Comparison of ENCODE assay signal across 8 cellular contexts in the genomic region with DNA sequence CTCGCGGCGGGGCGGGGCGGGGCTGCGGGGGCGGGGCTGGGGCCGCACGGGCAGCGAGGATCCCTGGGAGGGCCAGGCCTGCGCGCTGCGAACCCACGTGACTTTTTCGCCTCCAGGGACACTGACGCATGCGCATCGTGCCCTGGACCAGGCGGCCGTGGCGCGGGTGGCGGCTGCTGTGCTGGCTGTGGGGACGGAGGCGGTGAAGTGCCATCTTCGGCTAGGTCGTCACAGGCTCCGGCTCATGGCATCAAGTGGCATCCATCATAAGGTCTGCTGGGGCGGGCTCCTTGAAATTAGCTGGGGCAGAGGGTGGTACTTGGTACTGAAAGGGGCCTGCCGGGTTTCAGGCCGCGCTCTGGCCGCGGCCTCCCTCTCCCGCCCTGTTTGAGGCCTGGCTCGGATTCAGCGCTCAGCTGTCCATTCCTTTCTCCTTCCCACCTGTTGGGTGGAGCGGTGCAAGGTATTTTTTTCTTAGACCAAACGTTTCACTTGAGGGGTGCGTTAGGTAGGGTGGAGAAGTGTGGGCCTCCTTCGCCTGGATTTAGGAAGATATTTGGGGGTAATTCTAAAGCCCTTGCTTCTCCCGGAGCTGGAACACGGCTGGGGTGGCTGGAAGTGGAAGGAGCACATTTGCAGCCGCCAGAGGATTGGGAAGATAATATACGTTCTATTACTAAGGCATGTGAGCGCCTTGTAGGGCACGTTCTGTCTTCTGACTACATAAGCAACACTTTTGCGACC. TPM values are rescaled to one million over a fixed set of nuclear protein-coding genes. Genes with fewer than 3 reads are reported as not detected.
DNase-seq lines count a peak whose midpoint lies in the region; ATAC-seq and TF ChIP-seq lines count a peak whose summit lies in the region.

A gene with protein sequence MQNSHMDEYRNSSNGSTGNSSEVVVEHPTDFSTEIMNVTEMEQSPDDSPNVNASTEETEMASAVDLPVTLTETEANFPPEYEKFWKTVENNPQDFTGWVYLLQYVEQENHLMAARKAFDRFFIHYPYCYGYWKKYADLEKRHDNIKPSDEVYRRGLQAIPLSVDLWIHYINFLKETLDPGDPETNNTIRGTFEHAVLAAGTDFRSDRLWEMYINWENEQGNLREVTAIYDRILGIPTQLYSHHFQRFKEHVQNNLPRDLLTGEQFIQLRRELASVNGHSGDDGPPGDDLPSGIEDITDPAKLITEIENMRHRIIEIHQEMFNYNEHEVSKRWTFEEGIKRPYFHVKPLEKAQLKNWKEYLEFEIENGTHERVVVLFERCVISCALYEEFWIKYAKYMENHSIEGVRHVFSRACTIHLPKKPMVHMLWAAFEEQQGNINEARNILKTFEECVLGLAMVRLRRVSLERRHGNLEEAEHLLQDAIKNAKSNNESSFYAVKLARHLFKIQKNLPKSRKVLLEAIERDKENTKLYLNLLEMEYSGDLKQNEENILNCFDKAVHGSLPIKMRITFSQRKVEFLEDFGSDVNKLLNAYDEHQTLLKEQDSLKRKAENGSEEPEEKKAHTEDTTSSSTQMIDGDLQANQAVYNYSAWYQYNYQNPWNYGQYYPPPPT (plus strand): TSS at position 138 of the 744 bp plus-strand sequence. CDS start 11,124 bp downstream, outside the sequence.

- 0% methylated on average over 31 to 33 of the region's 48 CpGs for WGBS in lower leg skin, 2 donors

- peaks cover 35 to 59% (median 48%) of the 10 kb centered on the region in 4 donors for H3K4me1 Mint-ChIP-seq in CD4-positive, alpha-beta memory T cell
- peaks cover 47% of the 10 kb centered on the region for H3K4me1 Mint-ChIP-seq in activated CD8-positive, alpha-beta T cell treated with anti-CD3 and anti-CD28 coated beads for 36 hours (ENCODE audit: low read depth)

- peak in 1 of 2 donors; percentile 77 for TF ChIP-seq POLR2A in lower leg skin (IDR thresholded peaks at IDR 0.05)

- CTCF ChIA-PET in CD4-positive, alpha-beta memory T cell (lab: Charles Lee; ENCODE audit: partially characterized antibody), result no interaction called here
- CTCF ChIA-PET in activated CD8-positive, alpha-beta T cell treated with anti-CD3 and anti-CD28 coated beads for 36 hours (lab: Charles Lee), result interaction anchor here (0.9 to 1.1 kb wide), 2 partner anchors 122 to 170 kb away, joined by 3 to 4 read pairs; a partner anchor contains a TSS

- peaks cover 0 to 9% of the 10 kb centered on the region in 2 donors for H3K36me3 Mint-ChIP-seq in CD4-positive, alpha-beta memory T cell
- H3K36me3 Mint-ChIP-seq in activated CD8-positive, alpha-beta T cell treated with anti-CD3 and anti-CD28 coated beads for 36 hours (ENCODE audit: low read depth), result peaks cover 14% of the 10 kb centered on the region

- H3K4me1 ChIP-seq in CD4-positive, alpha-beta memory T cell (ENCODE audit: insufficient read depth, low read length), result peaks cover 55% of the 10 kb centered on the region
- H3K4me1 ChIP-seq in duodenal mucosa (ENCODE audit: control insufficient read depth in 1 of 2, insufficient read depth in 2 of 2, low read length in 2 of 2), result peaks cover 32 to 41% of the 10 kb centered on the region in 2 donors

- peak within 1 kb of the TSS; percentile 92 to 97 (median 95) for H3K27ac Mint-ChIP-seq in CD4-positive, alpha-beta memory T cell
- H3K27ac Mint-ChIP-seq in activated CD8-positive, alpha-beta T cell treated with anti-CD3 and anti-CD28 coated beads for 36 hours, result peak within 1 kb of the TSS; percentile 94

- peak within 1 kb of the TSS; percentile 69 to 98 for H3K4me3 ChIP-seq in CD4-positive, alpha-beta memory T cell (ENCODE audit: low read length in 2 of 2)
- H3K4me3 ChIP-seq in duodenal mucosa (ENCODE audit: low read depth in 1 of 2, low read length in 2 of 2), result peak within 1 kb of the TSS; percentile 77 to 94
- H3K4me3 ChIP-seq in lower leg skin (ENCODE audit: low read depth, poor library complexity, severe bottlenecking), result peak within 1 kb of the TSS; percentile 62

- H3K27ac ChIP-seq in CD4-positive, alpha-beta memory T cell (ENCODE audit: low read depth, low read length), result peak within 1 kb of the TSS; percentile 86
- H3K27ac ChIP-seq in duodenal mucosa (ENCODE audit: low read depth, low read length), result peak within 1 kb of the TSS; percentile 69

- POLR2A ChIA-PET in CD4-positive, alpha-beta memory T cell (lab: Charles Lee; ENCODE audit: partially characterized antibody), result interaction anchor here (0.7 to 4.4 kb wide), 7 partner anchors 47 to 186 kb away, joined by 3 to 28 read pairs (median 4); a partner anchor contains a TSS
- POLR2A ChIA-PET in activated CD8-positive, alpha-beta T cell treated with anti-CD3 and anti-CD28 coated beads for 36 hours (lab: Charles Lee), result interaction anchor here (0.5 to 3.1 kb wide), 9 partner anchors 10 to 187 kb away, joined by 3 to 21 read pairs (median 4); a partner anchor contains a TSS

- DNase-seq in CD4-positive, alpha-beta memory T cell, result peak; percentile 93 to 94 (median 94)
- DNase-seq in HK-2 (ENCODE audit: unreplicated experiment) (peak; percentile 96), NCI-H82 treated with DMSO at 0.1 percent for 48 hours (lab: John Stamatoyannopoulos, UW; ENCODE audit: unreplicated experiment) (peak; percentile 57), lower leg skin (ENCODE audit: low spot score in 2 of 2) (peak; percentile 93 to 99)
- DNase-seq in activated CD8-positive, alpha-beta T cell treated with anti-CD3 and anti-CD28 coated beads for 36 hours, result peak; percentile 95
- DNase-seq in stimulated activated CD4-positive, alpha-beta T cell treated with anti-CD3 and anti-CD28 coated beads, Interleukin-4, amount 100 ng/mL, for 4 hours, result peak; percentile 94 to 95

- H3K9me3 Mint-ChIP-seq in CD4-positive, alpha-beta memory T cell, result peaks cover 0 to 2% (median 0%) of the 10 kb centered on the region in 8 donors
- H3K9me3 Mint-ChIP-seq in activated CD8-positive, alpha-beta T cell treated with anti-CD3 and anti-CD28 coated beads for 36 hours, result no peaks in the 10 kb centered on the region

- H3K27me3 Mint-ChIP-seq in CD4-positive, alpha-beta memory T cell, result no peaks in the 10 kb centered on the region
- no peaks in the 10 kb centered on the region for H3K27me3 Mint-ChIP-seq in activated CD8-positive, alpha-beta T cell treated with anti-CD3 and anti-CD28 coated beads for 36 hours

- peak within 1 kb of the TSS; percentile 84 to 86 for H3K9ac ChIP-seq in duodenal mucosa (ENCODE audit: low read depth in 1 of 2, low read length in 2 of 2)

- no peaks in the 10 kb centered on the region for H3K9me3 ChIP-seq in CD4-positive, alpha-beta memory T cell (ENCODE audit: control insufficient read depth in 1 of 2, low read length in 2 of 2)
- no peaks in the 10 kb centered on the region for H3K9me3 ChIP-seq in duodenal mucosa (ENCODE audit: control insufficient read depth in 1 of 2, low read length in 2 of 2)

- peak within 1 kb of the TSS; percentile 95 to 99 (median 97) for H3K4me3 Mint-ChIP-seq in CD4-positive, alpha-beta memory T cell
- H3K4me3 Mint-ChIP-seq in activated CD8-positive, alpha-beta T cell treated with anti-CD3 and anti-CD28 coated beads for 36 hours, result peak within 1 kb of the TSS; percentile 93

- no peaks in the 10 kb centered on the region for H3K27me3 ChIP-seq in CD4-positive, alpha-beta memory T cell (ENCODE audit: insufficient read depth, low read length)
- H3K27me3 ChIP-seq in duodenal mucosa (ENCODE audit: control insufficient read depth in 1 of 2, insufficient read depth in 2 of 2, low read length in 2 of 2), result no peaks in the 10 kb centered on the region

- intact Hi-C loops in CD4-positive, alpha-beta memory T cell (cut with micrococcal nuclease), result loop anchor here (1.0 to 2.0 kb wide), 5 partner anchors 19 to 187 kb away; a partner anchor contains a TSS
- intact Hi-C loops in activated CD8-positive, alpha-beta T cell treated with anti-CD3 and anti-CD28 coated beads for 36 hours (cut with micrococcal nuclease), result loop anchor here (10.0 kb wide), 1 partner anchor 189 kb away; a partner anchor contains a TSS
- intact Hi-C loops in lower leg skin (cut with DNase I; ENCODE audit: low total_unique reads), result no loop called here

- no peaks in the 10 kb centered on the region for H3K36me3 ChIP-seq in CD4-positive, alpha-beta memory T cell (ENCODE audit: insufficient read depth, low read length)
- no peaks in the 10 kb centered on the region for H3K36me3 ChIP-seq in duodenal mucosa (ENCODE audit: control insufficient read depth in 1 of 2, insufficient read depth in 2 of 2, low read length in 2 of 2)

- ATAC-seq in GM19455 (IDR thresholded peaks at IDR 0.05; ENCODE audit: unreplicated experiment), result peak; percentile 90
- ATAC-seq in activated CD8-positive, alpha-beta T cell treated with anti-CD3 and anti-CD28 coated beads for 36 hours, result peak; percentile 97

- TF ChIP-seq CTCF in activated CD8-positive, alpha-beta T cell treated with anti-CD3 and anti-CD28 coated beads for 36 hours (IDR thresholded peaks at IDR 0.05), result no peak
- no peak for TF ChIP-seq CTCF in lower leg skin (IDR thresholded peaks at IDR 0.05)

RNA-seq across cellular contexts. Expression of the gene that starts here (rescaled TPM):
- total RNA-seq in CD4-positive, alpha-beta memory T cell, result 10 to 100 TPM; 80.7 to 85.6 TPM
- polyA plus RNA-seq in CD4-positive, alpha-beta memory T cell, result 10 to 100 TPM in 1 of 2 donors, 1 to 10 TPM in 1; 8.1 to 12.1 TPM
- total RNA-seq in activated CD8-positive, alpha-beta T cell treated with anti-CD3 and anti-CD28 coated beads for 36 hours, result 10 to 100 TPM; 45.7 to 48.3 TPM
- total RNA-seq in lower leg skin, result 10 to 100 TPM; 32.0 to 42.6 (median 34.0) TPM

Comparison
In these comparisons a context has a peak if more than half of its experiments do, and no peak if none do; other contexts are left out.
1. Peak in every context shown above with its lines: DNase-seq, ATAC-seq, H3K4me3 ChIP-seq and H3K27ac ChIP-seq.